In the genomic region with DNA sequence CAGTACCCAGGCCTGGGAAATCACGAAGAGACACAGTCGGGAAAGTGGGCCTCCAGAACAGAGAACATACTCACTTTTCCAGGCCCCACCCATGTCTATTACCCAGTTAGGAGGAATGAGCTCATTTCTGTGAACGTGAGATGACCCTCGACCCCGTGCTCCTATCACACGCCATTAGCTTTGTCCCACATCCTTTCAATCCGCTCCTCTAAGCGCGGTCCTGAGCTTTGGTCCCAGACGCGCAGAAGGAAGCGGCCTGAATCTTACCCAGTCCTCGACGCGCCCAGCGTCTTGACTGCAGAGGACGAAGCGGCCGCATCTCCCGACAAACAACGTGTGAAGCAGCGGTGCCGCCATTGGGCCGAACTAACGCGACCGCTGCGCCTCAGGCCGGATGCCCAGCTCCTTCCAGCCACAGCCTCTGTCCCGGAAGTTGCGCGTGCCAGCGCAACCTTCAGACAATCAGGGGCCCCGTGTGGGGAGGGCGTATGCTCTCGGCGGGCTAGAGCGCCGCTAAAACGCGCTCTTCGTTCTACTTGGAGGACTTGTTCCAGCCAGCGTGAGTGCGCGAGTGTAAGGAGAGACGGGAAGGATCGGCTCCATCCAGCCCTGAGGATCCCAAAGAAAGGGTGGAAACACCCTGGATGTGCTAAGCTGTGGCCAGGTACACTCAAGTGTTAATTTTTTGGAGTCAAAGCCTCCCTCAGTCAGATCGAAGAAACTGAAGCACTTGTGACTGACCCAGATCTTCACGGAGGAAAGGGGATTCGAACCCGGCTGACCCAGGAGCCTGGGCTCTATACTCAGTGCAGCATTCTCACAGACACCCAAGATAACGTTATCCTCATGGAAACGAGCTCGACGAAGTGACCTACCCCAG, we compare ENCODE assay signal across 8 cellular contexts. TPM values are rescaled to one million over a fixed set of nuclear protein-coding genes. Genes with fewer than 3 reads are reported as not detected.
DNase-seq lines count a peak whose midpoint lies in the region; ATAC-seq and TF ChIP-seq lines count a peak whose summit lies in the region.
"Not testable (repeated sequence)": the region's sequence is repeated elsewhere in the genome, so short reads cannot be mapped to it uniquely, and the experiment has no call there.

No MANE protein-coding gene starts in this region.

- not testable (repeated sequence) for H3K27me3 ChIP-seq in SU-DHL-6 (ENCODE audit: low read length); ovary

- not testable (repeated sequence) for H4K20me1 ChIP-seq in SU-DHL-6 (ENCODE audit: low read depth, low read length)

- H3K4me3 ChIP-seq in NB4 (ENCODE audit: low read depth, low read length) (peak overlapping the region; percentile 86), SU-DHL-6 (ENCODE audit: insufficient read depth, low read length, poor library complexity, severe bottlenecking) (peak overlapping the region; percentile 81), ovary (peak overlapping the region; percentile 60)

- POLR2A ChIA-PET in GM10248 (lab: Yijun Ruan, JAX): not testable (repeated sequence)

- H3K9ac ChIP-seq in SU-DHL-6 (ENCODE audit: low read length): peak overlapping the region; percentile 88

- peak overlapping the region; percentile 87 for H3K4me3 Mint-ChIP-seq in activated naive CD8-positive, alpha-beta T cell treated with anti-CD3 and anti-CD28 coated beads for 36 hours

- H3K4me1 ChIP-seq in ovary (ENCODE audit: insufficient read depth): not testable (repeated sequence)

- DNase-seq in GM10248 (ENCODE audit: extremely low spot score) (peak; percentile 40), NB4 (ENCODE audit: low read depth) (peak; percentile 87), cardiac septum (ENCODE audit: low spot score) (peak; percentile 84), ovary (peak; percentile 73 to 88 (median 78)), superior temporal gyrus (ENCODE audit: extremely low spot score) (peak; percentile 57)
- DNase-seq in activated naive CD8-positive, alpha-beta T cell treated with anti-CD3 and anti-CD28 coated beads for 36 hours: peak; percentile 78

- intact Hi-C loops in cardiac septum (cut with DNase I); ovary (cut with DNase I): not testable (repeated sequence)

- CTCF ChIA-PET in GM10248 (lab: Yijun Ruan, JAX): interaction anchor here (0.9 kb wide), 1 partner anchor 257 kb away, joined by 3 read pairs; no protein-coding TSS in a partner anchor

- H3K4me1 Mint-ChIP-seq in activated naive CD8-positive, alpha-beta T cell treated with anti-CD3 and anti-CD28 coated beads for 36 hours: peaks cover 21% of the 10 kb centered on the region

- H3K27ac ChIP-seq in SU-DHL-6 (ENCODE audit: low read depth, low read length) (peak overlapping the region; percentile 64), ovary (peak overlapping the region; percentile 60 to 70)

- H3K27ac Mint-ChIP-seq in activated naive CD8-positive, alpha-beta T cell treated with anti-CD3 and anti-CD28 coated beads for 36 hours: peak overlapping the region; percentile 95

- WGBS in ovary, 3 donors: 1% methylated on average over 55 of the region's 55 CpGs

- H3K9me2 ChIP-seq in SU-DHL-6 (replicated peaks; ENCODE audit: insufficient read depth, low read length): not testable (repeated sequence)

- H3K36me3 Mint-ChIP-seq in activated naive CD8-positive, alpha-beta T cell treated with anti-CD3 and anti-CD28 coated beads for 36 hours: not testable (repeated sequence)

- H3K4me2 ChIP-seq in SU-DHL-6 (ENCODE audit: low read depth, low read length, poor library complexity, severe bottlenecking): peak overlapping the region; percentile 69

- TF ChIP-seq EP300 in ovary (IDR thresholded peaks at IDR 0.05): not testable (repeated sequence)

- peak; percentile 81 for TF ChIP-seq POLR2A in NB4 (IDR thresholded peaks at IDR 0.05; ENCODE audit: extremely low read depth, insufficient read length)
- TF ChIP-seq POLR2A in ovary (IDR thresholded peaks at IDR 0.05): not testable (repeated sequence)

- not testable (repeated sequence) for H3K9me3 ChIP-seq in SU-DHL-6 (ENCODE audit: insufficient read depth, low read length); ovary

- not testable (repeated sequence) for H3F3A ChIP-seq in SU-DHL-6 (ENCODE audit: insufficient read depth)

- H3K9me3 Mint-ChIP-seq in activated naive CD8-positive, alpha-beta T cell treated with anti-CD3 and anti-CD28 coated beads for 36 hours: not testable (repeated sequence)

- not testable (repeated sequence) for TF ChIP-seq CTCF in GM10248 (IDR thresholded peaks at IDR 0.05; ENCODE audit: control extremely low read depth, extremely low read depth, low read depth, missing control alignments); NB4 (IDR thresholded peaks at IDR 0.05; ENCODE audit: low read depth, low read length); SU-DHL-6 (IDR thresholded peaks at IDR 0.05; ENCODE audit: insufficient read depth, low read length, poor library complexity, severe bottlenecking); ovary (IDR thresholded peaks at IDR 0.05)

- peak overlapping the region; percentile 98 for H2AFZ ChIP-seq in SU-DHL-6 (ENCODE audit: low read depth, low read length, severe bottlenecking)

- H3K27me3 Mint-ChIP-seq in activated naive CD8-positive, alpha-beta T cell treated with anti-CD3 and anti-CD28 coated beads for 36 hours: not testable (repeated sequence)

- H3K79me2 ChIP-seq in SU-DHL-6 (ENCODE audit: insufficient read depth, low read length): not testable (repeated sequence)

- ATAC-seq in HG02588 (IDR thresholded peaks at IDR 0.05; ENCODE audit: unreplicated experiment): peak; percentile 93

- not testable (repeated sequence) for H3K36me3 ChIP-seq in SU-DHL-6 (ENCODE audit: low read length); ovary

RNA-seq across cellular contexts. Expression of a gene that starts 37.3 kb away (rescaled TPM):
- 10 to 100 TPM; 82.4 to 92.7 TPM for total RNA-seq in activated naive CD8-positive, alpha-beta T cell treated with anti-CD3 and anti-CD28 coated beads for 36 hours
- total RNA-seq in cardiac septum: 49.6 TPM
- 100 to 1,000 TPM in 3 of 7 donors, 10 to 100 TPM in 4; 37.3 to 183 (median 59.0) TPM for total RNA-seq in ovary
- polyA plus RNA-seq in ovary: 10 to 100 TPM in 1 of 2 donors, 1 to 10 TPM in 1; 10.0 to 54.7 TPM

Comparison
In these comparisons a context has a peak if more than half of its experiments do, and no peak if none do; other contexts are left out.
1. Peak in every context shown above with its lines: DNase-seq, ATAC-seq, H3K4me3 ChIP-seq and H3K27ac ChIP-seq.